Comparison of ENCODE assay signal across 8 cellular contexts in the genomic region with DNA sequence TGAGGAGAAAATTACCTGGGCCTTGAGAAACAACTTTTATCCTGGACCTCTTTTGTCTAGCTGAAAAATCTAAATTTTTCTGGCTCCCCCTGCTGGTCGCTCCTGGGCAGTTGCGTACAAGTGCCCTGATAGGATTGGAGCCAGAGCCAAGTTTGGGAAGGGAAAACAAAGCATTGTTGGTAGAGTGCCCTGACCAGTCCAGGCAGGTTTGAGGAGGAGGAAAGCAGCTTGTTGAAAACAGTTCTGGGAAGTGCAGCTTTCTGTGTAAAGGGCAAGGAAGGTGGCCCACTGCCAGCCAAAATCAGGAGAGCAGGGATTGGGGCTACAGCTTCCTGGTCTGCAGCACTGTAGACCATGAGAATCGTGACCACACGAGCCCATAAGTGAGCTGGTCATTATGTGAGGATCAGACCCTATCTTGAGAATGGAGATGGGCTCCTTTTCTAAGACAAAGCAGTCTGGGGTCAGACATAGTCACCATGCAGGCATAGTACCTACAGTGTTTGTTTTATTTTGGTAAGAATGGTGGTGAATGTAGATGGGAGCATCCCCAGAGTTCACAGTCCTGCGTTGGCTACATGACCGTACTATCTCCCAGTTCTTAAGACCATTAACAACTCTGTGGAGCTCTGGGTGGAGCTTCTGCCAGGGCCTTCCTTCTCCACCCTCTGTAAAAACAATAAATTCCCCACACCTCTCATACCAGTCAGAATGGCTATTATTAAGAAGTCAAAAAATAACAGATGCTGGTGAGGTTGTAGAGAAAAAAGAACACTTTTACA. TPM values are rescaled to one million over a fixed set of nuclear protein-coding genes. Genes with fewer than 3 reads are reported as not detected.
A peak's percentile ranks its signal among the peaks of the same experiment; 100 is the strongest.
DNase-seq lines count a peak whose midpoint lies in the region; ATAC-seq, FAIRE-seq and TF ChIP-seq lines count a peak whose summit lies in the region.

No MANE protein-coding gene starts in this region.

- no peak overlapping the region for H3K27ac Mint-ChIP-seq in activated CD4-positive, alpha-beta T cell treated with anti-CD3 and anti-CD28 coated beads for 36 hours

- CTCF ChIA-PET in activated CD4-positive, alpha-beta T cell treated with anti-CD3 and anti-CD28 coated beads for 36 hours (lab: Charles Lee): interaction anchor here (0.6 to 8.1 kb wide), 34 partner anchors 9 to 388 kb away, joined by 3 to 80 read pairs (median 4); partner anchors contain the start of genes LIMK2 and PIK3IP1

- POLR2A ChIA-PET in activated CD4-positive, alpha-beta T cell treated with anti-CD3 and anti-CD28 coated beads for 36 hours (lab: Charles Lee): interaction anchor here (1.0 to 1.6 kb wide), 2 partner anchors 19 to 22 kb away, joined by 3 to 10 read pairs; partner anchors contain the start of gene PIK3IP1

- H3K4me1 Mint-ChIP-seq in activated CD4-positive, alpha-beta T cell treated with anti-CD3 and anti-CD28 coated beads for 36 hours: peaks cover 22% of the 10 kb centered on the region

- no peaks in the 10 kb centered on the region for H3K27me3 Mint-ChIP-seq in activated CD4-positive, alpha-beta T cell treated with anti-CD3 and anti-CD28 coated beads for 36 hours

- H3K36me3 Mint-ChIP-seq in activated CD4-positive, alpha-beta T cell treated with anti-CD3 and anti-CD28 coated beads for 36 hours (ENCODE audit: low read depth): peaks cover 23% of the 10 kb centered on the region

- peak overlapping the region; percentile 42 to 69 for H3K27ac ChIP-seq in coronary artery

- TF ChIP-seq CTCF in GM12873 (IDR thresholded peaks at IDR 0.05; ENCODE audit: insufficient read depth, low read depth, low read length, missing control alignments) (peak; percentile 78), coronary artery (IDR thresholded peaks at IDR 0.05) (peak; percentile 74)

- intact Hi-C loops in activated CD4-positive, alpha-beta T cell treated with anti-CD3 and anti-CD28 coated beads for 36 hours (cut with DNase I, micrococcal nuclease): loop anchor here (1.0 kb wide), 2 partner anchors 101 to 224 kb away; partner anchors contain the start of gene LIMK2 (in 2 of the 2)

- DNase-seq in NCI-H2107 treated with DMSO at 0.1 percent for 48 hours (lab: John Stamatoyannopoulos, UW; ENCODE audit: unreplicated experiment) (peak; percentile 41), coronary artery (ENCODE audit: low spot score) (no peak), kidney glomerular epithelial cell (lab: John Stamatoyannopoulos, UW) (peak; percentile 31), GM12891 (ENCODE audit: insufficient read length, low spot score) (no peak)
- DNase-seq in activated CD4-positive, alpha-beta T cell treated with anti-CD3 and anti-CD28 coated beads for 36 hours: peak; percentile 82
- DNase-seq in stimulated activated CD4-positive, alpha-beta T cell treated with anti-CD3 and anti-CD28 coated beads, Interleukin-1b, Interleukin-23, amount 100 ng/mL, for 24 hours (ENCODE audit: low read depth in 4 of 4, low spot score in 1 of 4): peak in 3 of 4 experiments; percentile 43 to 50 (median 47)

- no peak for TF ChIP-seq POLR2A in GM12891 (IDR thresholded peaks at IDR 0.05; ENCODE audit: low read depth, low read length)

- H3K9me3 Mint-ChIP-seq in activated CD4-positive, alpha-beta T cell treated with anti-CD3 and anti-CD28 coated beads for 36 hours (ENCODE audit: low read depth): no peaks in the 10 kb centered on the region

- no peak for FAIRE-seq in GM12891 (lab: Jason Lieb, UNC)

- no peak overlapping the region for H3K4me3 Mint-ChIP-seq in activated CD4-positive, alpha-beta T cell treated with anti-CD3 and anti-CD28 coated beads for 36 hours

- ATAC-seq in activated CD4-positive, alpha-beta T cell treated with anti-CD3 and anti-CD28 coated beads for 36 hours: peak; percentile 88
- ATAC-seq in HG02852 (IDR thresholded peaks at IDR 0.05; ENCODE audit: unreplicated experiment): no peak

- H3K4me3 ChIP-seq in coronary artery: peak overlapping the region; percentile 18

TF ChIP-seq in GM12891, 5 proteins besides CTCF, POLR2A, EP300 and RAD21:
- no peak for TF ChIP-seq POLR2AphosphoS5 (IDR thresholded peaks at IDR 0.05; ENCODE audit: low read depth, low read length)
- no peak for TF ChIP-seq PAX5 (IDR thresholded peaks at IDR 0.05; ENCODE audit: insufficient read depth, low read length, severe bottlenecking)
- no peak for TF ChIP-seq SPI1 (IDR thresholded peaks at IDR 0.05; ENCODE audit: low read depth, low read length)
- no peak for TF ChIP-seq TAF1 (IDR thresholded peaks at IDR 0.05; ENCODE audit: low read depth, low read length)
- no peak for TF ChIP-seq POU2F2 (IDR thresholded peaks at IDR 0.05; ENCODE audit: low read depth, low read length)

RNA-seq across cellular contexts. Expression of gene PIK3IP1, which starts 21.3 kb away (rescaled TPM):
- total RNA-seq in activated CD4-positive, alpha-beta T cell treated with anti-CD3 and anti-CD28 coated beads for 36 hours: 10 to 100 TPM; 14.2 to 15.1 TPM
- polyA plus RNA-seq in GM12891 (2012; ENCODE audit: low read depth, missing spikeins): 5.3 TPM

RNA-seq across cellular contexts. Expression of gene PATZ1, which starts 32.6 kb away (rescaled TPM):
- total RNA-seq in activated CD4-positive, alpha-beta T cell treated with anti-CD3 and anti-CD28 coated beads for 36 hours: 10 to 100 TPM; 22.9 to 23.9 TPM
- 14.3 TPM for polyA plus RNA-seq in GM12891 (2012; ENCODE audit: low read depth, missing spikeins)

Comparison
In these comparisons a context has a peak if more than half of its experiments do, and no peak if none do; other contexts are left out.
1. DNase-seq: peak in NCI-H2107 treated with DMSO at 0.1 percent for 48 hours (single experiment), activated CD4-positive, alpha-beta T cell treated with anti-CD3 and anti-CD28 coated beads for 36 hours (single experiment), kidney glomerular epithelial cell (single experiment) and stimulated activated CD4-positive, alpha-beta T cell treated with anti-CD3 and anti-CD28 coated beads, Interleukin-1b, Interleukin-23, amount 100 ng/mL, for 24 hours (3 of 4); none in coronary artery (single experiment) and GM12891 (single experiment).